In genomic region chr1:211648336-211648735, GRCh38 we compare ENCODE assay signal across 16 cellular contexts. TPM values are rescaled to one million over a fixed set of nuclear protein-coding genes. Genes with fewer than 3 reads are reported as not detected.
DNase-seq lines count a peak whose midpoint lies in the region; ATAC-seq, FAIRE-seq and TF ChIP-seq lines count a peak whose summit lies in the region.
"Had no signal": no experiment of that assay in that cellular context is flagged by ENCODE, and none has a peak within 500 bp of the region (broad histone marks: within the 10 kb centered on the region; RNA-seq: fewer than 3 reads in every experiment).

No MANE protein-coding gene starts in this region.

- no peaks in the 10 kb centered on the region for H3K36me3 ChIP-seq in pancreas
- H3K36me3 ChIP-seq: BLaER1 treated with 17β-estradiol and CSF1 and Interleukin-3, amounts not matched to agents 10 nM and 100 nM had no signal

- H3K4me1 Mint-ChIP-seq in activated T-helper 17 cell treated with anti-CD3 and anti-CD28 coated beads, Interleukin-2, amount 50 U/mL, for 72 hours = no peaks in the 10 kb centered on the region

- no peak overlapping the region for H3K27ac Mint-ChIP-seq in activated T-helper 17 cell treated with anti-CD3 and anti-CD28 coated beads, Interleukin-2, amount 50 U/mL, for 72 hours
- H3K27ac Mint-ChIP-seq: activated CD8-positive, alpha-beta T cell treated with anti-CD3 and anti-CD28 coated beads for 36 hours; activated naive CD4-positive, alpha-beta T cell treated with anti-CD3 and anti-CD28 coated beads, Interleukin-2, amount 50 U/mL, for 24 hours; dendritic cell treated with granulocyte-macrophage colony-stimulating factor and Interleukin-4, amounts not matched to agents 40 ng/mL and 50 ng/mL, for 4 days; stimulated activated naive B cell treated with anti-CD40 and anti-IgM and Interleukin-4, amounts not matched to agents 10 μg/mL and 1 μg/mL and 100 μg/mL, for 72 hours had no signal

- in situ Hi-C loops in SK-MEL-5 (cut with HindIII; ENCODE audit: low pct_unique_long_range_greater_than_20kb, low sequenced_read_pairs) (no loop called here), G401 (cut with HindIII; ENCODE audit: low sequenced_read_pairs) (no loop called here)

- no peak overlapping the region for H3K4me3 Mint-ChIP-seq in activated T-helper 17 cell treated with anti-CD3 and anti-CD28 coated beads, Interleukin-2, amount 50 U/mL, for 72 hours
- H3K4me3 Mint-ChIP-seq: activated CD8-positive, alpha-beta T cell treated with anti-CD3 and anti-CD28 coated beads for 36 hours; activated naive CD4-positive, alpha-beta T cell treated with anti-CD3 and anti-CD28 coated beads, Interleukin-2, amount 50 U/mL, for 24 hours; dendritic cell treated with granulocyte-macrophage colony-stimulating factor and Interleukin-4, amounts not matched to agents 40 ng/mL and 50 ng/mL, for 4 days; stimulated activated naive B cell treated with anti-CD40 and anti-IgM and Interleukin-4, amounts not matched to agents 10 μg/mL and 1 μg/mL and 100 μg/mL, for 72 hours had no signal

- WGBS in pancreas, 2 donors = 43 to 46% methylated on average over 3 of the region's 3 CpGs

- no peaks in the 10 kb centered on the region for H3K27me3 ChIP-seq in pancreas
- H3K27me3 ChIP-seq: BLaER1 treated with 17β-estradiol and CSF1 and Interleukin-3, amounts not matched to agents 10 nM and 100 nM had no signal

- peaks cover 12 to 20% (median 14%) of the 10 kb centered on the region in 3 donors for H3K4me1 ChIP-seq in pancreas
- H3K4me1 ChIP-seq: parathyroid adenoma had no signal

- no peaks in the 10 kb centered on the region for H3K9me3 ChIP-seq in pancreas
- H3K9me3 ChIP-seq: BLaER1 treated with 17β-estradiol and CSF1 and Interleukin-3, amounts not matched to agents 10 nM and 100 nM had no signal

- H3K36me3 Mint-ChIP-seq in activated T-helper 17 cell treated with anti-CD3 and anti-CD28 coated beads, Interleukin-2, amount 50 U/mL, for 72 hours (ENCODE audit: low read depth) = no peaks in the 10 kb centered on the region
- H3K36me3 Mint-ChIP-seq: activated naive CD4-positive, alpha-beta T cell treated with anti-CD3 and anti-CD28 coated beads, Interleukin-2, amount 50 U/mL, for 24 hours; stimulated activated naive B cell treated with anti-CD40 and anti-IgM and Interleukin-4, amounts not matched to agents 10 μg/mL and 1 μg/mL and 100 μg/mL, for 72 hours had no signal

- ATAC-seq in pancreas = peak; percentile 61 to 69 (median 65)
- no peak for ATAC-seq in HG02870 (IDR thresholded peaks at IDR 0.05; ENCODE audit: unreplicated experiment)
- ATAC-seq in GM21737 (IDR thresholded peaks at IDR 0.05; ENCODE audit: unreplicated experiment) = no peak
- ATAC-seq in activated T-helper 17 cell treated with anti-CD3 and anti-CD28 coated beads, Interleukin-2, amount 50 U/mL, for 72 hours (replicated peaks) = no peak

- FAIRE-seq in pancreas (lab: Jason Lieb, UNC) = no peak

- DNase-seq in H4 (ENCODE audit: low spot score) (peak; percentile 47), SK-MEL-5 (ENCODE audit: low read depth, low spot score) (peak; percentile 63), glomerular endothelial cell (ENCODE audit: extremely low read depth, low read depth, low spot score) (peak; percentile 77), pancreas (peak in 4 of 6 donors; percentile 53 to 65 (median 56)), G401 (ENCODE audit: low spot score) (no peak)
- DNase-seq: stimulated activated CD4-positive, alpha-beta T cell treated with anti-CD3 and anti-CD28 coated beads, Interleukin-1b, Interleukin-23, amount 100 ng/mL, for 48 hours; stimulated activated naive B cell treated with anti-CD40 and anti-IgM and Interleukin-4, amounts not matched to agents 10 μg/mL and 1 μg/mL and 100 μg/mL, for 72 hours; T1000 had no signal

- TF ChIP-seq CTCF in pancreas (IDR thresholded peaks at IDR 0.05) = no peak

- intact Hi-C loops in pancreas (cut with DNase I) = loop anchor here in 1 of 3 donors (5.0 kb wide), 1 partner anchor 71 kb away; the partner anchor contains the start of gene SLC30A1

- peak overlapping the region in 3 of 4 donors; percentile 12 to 29 (median 27) for H3K27ac ChIP-seq in pancreas
- H3K27ac ChIP-seq: BLaER1 treated with 17β-estradiol and CSF1 and Interleukin-3, amounts not matched to agents 10 nM and 100 nM; parathyroid adenoma had no signal

- H3K27me3 Mint-ChIP-seq in activated T-helper 17 cell treated with anti-CD3 and anti-CD28 coated beads, Interleukin-2, amount 50 U/mL, for 72 hours = no peaks in the 10 kb centered on the region
- H3K27me3 Mint-ChIP-seq: activated CD8-positive, alpha-beta T cell treated with anti-CD3 and anti-CD28 coated beads for 36 hours; activated naive CD4-positive, alpha-beta T cell treated with anti-CD3 and anti-CD28 coated beads, Interleukin-2, amount 50 U/mL, for 24 hours had no signal

- no peaks in the 10 kb centered on the region for H3K9me3 Mint-ChIP-seq in activated T-helper 17 cell treated with anti-CD3 and anti-CD28 coated beads, Interleukin-2, amount 50 U/mL, for 72 hours
- H3K9me3 Mint-ChIP-seq: activated CD8-positive, alpha-beta T cell treated with anti-CD3 and anti-CD28 coated beads for 36 hours; activated naive CD4-positive, alpha-beta T cell treated with anti-CD3 and anti-CD28 coated beads, Interleukin-2, amount 50 U/mL, for 24 hours; dendritic cell treated with granulocyte-macrophage colony-stimulating factor and Interleukin-4, amounts not matched to agents 40 ng/mL and 50 ng/mL, for 4 days; stimulated activated naive B cell treated with anti-CD40 and anti-IgM and Interleukin-4, amounts not matched to agents 10 μg/mL and 1 μg/mL and 100 μg/mL, for 72 hours had no signal

- no peak overlapping the region for H3K4me3 ChIP-seq in pancreas
- H3K4me3 ChIP-seq: BLaER1 treated with 17β-estradiol and CSF1 and Interleukin-3, amounts not matched to agents 10 nM and 100 nM had no signal

RNA-seq across cellular contexts. Expression of gene NEK2, which starts 27.1 kb away (rescaled TPM):
- total RNA-seq in H4 (2014; rRNA removed; shearing (Covaris generic)) = 37.0 and 53.1 TPM in 2 replicates
- total RNA-seq in SK-MEL-5 (2014; rRNA removed; shearing (Covaris generic)) = 25.4 and 25.5 TPM in 2 replicates
- 18.0 and 20.9 TPM in 2 replicates for polyA plus RNA-seq in SK-MEL-5 (2015; cell fraction: cytosol; rRNA removed)
- 13.2 and 13.9 TPM in 2 replicates for polyA plus RNA-seq in SK-MEL-5 (2015; cell fraction: nucleus; rRNA removed)
- total RNA-seq in glomerular endothelial cell (2.9 and 3.6 TPM in 2 replicates), pancreas (under 1 TPM in 5 of 6 donors, not detected in 1; 0.08 to 0.55 (median 0.32) TPM)
- polyA plus RNA-seq in pancreas = under 1 TPM in 1 of 2 donors, not detected in 1; 0.05 TPM
- total RNA-seq in G401 (2014; rRNA removed; shearing (Covaris generic)) = 38.2 and 42.5 TPM in 2 replicates
- total RNA-seq in activated T-helper 17 cell treated with anti-CD3 and anti-CD28 coated beads, Interleukin-2, amount 50 U/mL, for 72 hours = 10 to 100 TPM; 31.6 to 32.4 TPM

Comparison
In these comparisons a context has a peak if more than half of its experiments do, and no peak if none do; other contexts are left out.
1. ATAC-seq: peak in pancreas (4 of 4); none in HG02870 (single experiment), GM21737 (single experiment) and activated T-helper 17 cell treated with anti-CD3 and anti-CD28 coated beads, Interleukin-2, amount 50 U/mL, for 72 hours (single experiment).